18 cellular contexts compared by ENCODE assay signal in genomic region chr6:113694278-113695077, GRCh38.
A peak's percentile ranks its signal among the peaks of the same experiment; 100 is the strongest.
DNase-seq lines count a peak whose midpoint lies in the region; ATAC-seq, FAIRE-seq and TF ChIP-seq lines count a peak whose summit lies in the region.
"Had no signal": no experiment of that assay in that cellular context is flagged by ENCODE, and none has a peak within 500 bp of the region (broad histone marks: within the 10 kb centered on the region; RNA-seq: fewer than 3 reads in every experiment).

No MANE protein-coding gene starts in this region.

- FAIRE-seq in astrocyte (lab: Jason Lieb, UNC), result peak; percentile 92

- no peak for ATAC-seq in CD4-positive, alpha-beta T cell (ENCODE audit: poor library complexity)
- ATAC-seq in GM21390 (IDR thresholded peaks at IDR 0.05; ENCODE audit: unreplicated experiment), result no peak

- H3K9me3 ChIP-seq in HEK293 (ENCODE audit: control insufficient read depth, insufficient read depth, low read depth, low read length) (no peaks in the 10 kb centered on the region), astrocyte (ENCODE audit: insufficient read depth, low read depth, low read length) (no peaks in the 10 kb centered on the region), testis (no peaks in the 10 kb centered on the region)
- H3K9me3 ChIP-seq in CD4-positive, alpha-beta T cell (ENCODE audit: control insufficient read depth, low read length), result no peaks in the 10 kb centered on the region
- H3K9me3 ChIP-seq: transverse colon had no signal

- CTCF ChIA-PET in HEK293 (lab: Yijun Ruan, JAX), result no interaction called here
- CTCF ChIA-PET in CD4-positive, alpha-beta T cell (lab: Charles Lee), result no interaction called here

- peak overlapping the region; percentile 38 for H3K9ac ChIP-seq in astrocyte (ENCODE audit: low read length)
- H3K9ac ChIP-seq: parathyroid adenoma had no signal

- TF ChIP-seq POLR2A in testis (IDR thresholded peaks at IDR 0.05), result no peak

- no peak overlapping the region for H2AFZ ChIP-seq in ACC112 (ENCODE audit: low read length, unreplicated experiment)
- no peak overlapping the region for H2AFZ ChIP-seq in astrocyte (ENCODE audit: low read depth, low read length)
- H2AFZ ChIP-seq: parathyroid adenoma had no signal

- H3K4me2 ChIP-seq in astrocyte (ENCODE audit: low read length), result peak overlapping the region; percentile 55

- H3K4me3 ChIP-seq in ACC112 (ENCODE audit: low read depth, low read length), result no peak overlapping the region
- no peak overlapping the region for H3K4me3 ChIP-seq in HEK293 (ENCODE audit: low read depth, low read length)
- no peak overlapping the region for H3K4me3 ChIP-seq in astrocyte (ENCODE audit: insufficient read depth, low read depth, low read length)
- no peak overlapping the region for H3K4me3 ChIP-seq in testis
- H3K4me3 ChIP-seq: transverse colon had no signal

- H4K20me1 ChIP-seq in astrocyte (ENCODE audit: insufficient read depth, low read length), result no peaks in the 10 kb centered on the region

- H3K27me3 Mint-ChIP-seq in astrocyte (ENCODE audit: low read depth, unreplicated experiment), result no peaks in the 10 kb centered on the region
- H3K27me3 Mint-ChIP-seq in CD4-positive, alpha-beta T cell, result no peaks in the 10 kb centered on the region

- H3K36me3 ChIP-seq in ACC112 (ENCODE audit: insufficient read depth, low read length) (no peaks in the 10 kb centered on the region), HEK293 (ENCODE audit: control insufficient read depth in 2 of 2, insufficient read depth in 1 of 2, low read length in 2 of 2) (no peaks in the 10 kb centered on the region), astrocyte (ENCODE audit: insufficient read depth, low read length) (no peaks in the 10 kb centered on the region), testis (ENCODE audit: low read depth, missing control alignments) (no peaks in the 10 kb centered on the region)
- H3K36me3 ChIP-seq: transverse colon had no signal

- H3K4me3 Mint-ChIP-seq in astrocyte (ENCODE audit: unreplicated experiment), result no peak overlapping the region
- H3K4me3 Mint-ChIP-seq in CD4-positive, alpha-beta T cell, result no peak overlapping the region
- H3K4me3 Mint-ChIP-seq: mesothelial cell of epicardium had no signal

- H3K36me3 Mint-ChIP-seq in astrocyte (ENCODE audit: low read depth, unreplicated experiment), result no peaks in the 10 kb centered on the region
- H3K36me3 Mint-ChIP-seq in CD4-positive, alpha-beta T cell (ENCODE audit: low read depth), result no peaks in the 10 kb centered on the region
- H3K36me3 Mint-ChIP-seq: mesothelial cell of epicardium had no signal

- peak overlapping the region; percentile 48 for H3K27ac Mint-ChIP-seq in astrocyte (ENCODE audit: unreplicated experiment)
- H3K27ac Mint-ChIP-seq in CD4-positive, alpha-beta T cell, result no peak overlapping the region
- H3K27ac Mint-ChIP-seq: mesothelial cell of epicardium had no signal

- H3K79me2 ChIP-seq in ACC112 (ENCODE audit: control insufficient read depth, insufficient read depth, low read length, unreplicated experiment) (no peaks in the 10 kb centered on the region), astrocyte (ENCODE audit: insufficient read depth, low read length) (no peaks in the 10 kb centered on the region)
- H3K79me2 ChIP-seq: parathyroid adenoma had no signal

- no peak for TF ChIP-seq CTCF in HEK293 (tag by site-specific recombination; IDR thresholded peaks at IDR 0.05)
- no peak for TF ChIP-seq CTCF in astrocyte (IDR thresholded peaks at IDR 0.05; ENCODE audit: insufficient read depth, low read depth, low read length)
- TF ChIP-seq CTCF in testis (IDR thresholded peaks at IDR 0.05), result no peak
- TF ChIP-seq CTCF in CD4-positive, alpha-beta T cell (IDR thresholded peaks at IDR 0.05), result no peak

- H3K9me3 Mint-ChIP-seq in astrocyte (ENCODE audit: unreplicated experiment), result no peaks in the 10 kb centered on the region
- no peaks in the 10 kb centered on the region for H3K9me3 Mint-ChIP-seq in CD4-positive, alpha-beta T cell
- H3K9me3 Mint-ChIP-seq: mesothelial cell of epicardium had no signal

- H3K27ac ChIP-seq in ACC112 (ENCODE audit: low read depth, low read length), result peak overlapping the region; percentile 45; the same call in 1 of the 2 replicates
- H3K27ac ChIP-seq in HEK293 (ENCODE audit: extremely low read depth, low read depth, low read length), result no peak overlapping the region
- H3K27ac ChIP-seq in astrocyte (ENCODE audit: low read depth, low read length), result peak overlapping the region; percentile 74
- H3K27ac ChIP-seq in testis, result no peak overlapping the region
- no peak overlapping the region for H3K27ac ChIP-seq in CD4-positive, alpha-beta T cell (ENCODE audit: low read depth, low read length)
- H3K27ac ChIP-seq: parathyroid adenoma, transverse colon had no signal

- whole genome bisulfite sequencing in testis, 2 donors, result 83 to 85% methylated on average over 2 of the region's 2 CpGs

- H3K4me1 Mint-ChIP-seq in astrocyte (ENCODE audit: low read depth, unreplicated experiment), result peaks cover 29% of the 10 kb centered on the region
- H3K4me1 Mint-ChIP-seq in CD4-positive, alpha-beta T cell (ENCODE audit: low read depth), result no peaks in the 10 kb centered on the region

- H3K27me3 ChIP-seq in ACC112 (ENCODE audit: insufficient read depth, low read length), result no peaks in the 10 kb centered on the region
- peaks cover 7% of the 10 kb centered on the region for H3K27me3 ChIP-seq in astrocyte (ENCODE audit: insufficient read depth, low read length)
- H3K27me3 ChIP-seq in testis, result no peaks in the 10 kb centered on the region
- H3K27me3 ChIP-seq in CD4-positive, alpha-beta T cell (ENCODE audit: control insufficient read depth, insufficient read depth, low read length), result no peaks in the 10 kb centered on the region
- H3K27me3 ChIP-seq: transverse colon had no signal

- POLR2A ChIA-PET in HEK293 (lab: Yijun Ruan, JAX), result no interaction called here
- POLR2A ChIA-PET in CD4-positive, alpha-beta T cell (lab: Charles Lee), result no interaction called here

- DNase-seq in astrocyte (ENCODE audit: low read depth) (peak; percentile 81), glomerular visceral epithelial cell (ENCODE audit: extremely low spot score) (peak; percentile 47), SHP77 (lab: John Stamatoyannopoulos, UW) (no peak), testis (no peak)
- DNase-seq in CD4-positive, alpha-beta T cell, result no peak
- DNase-seq: activated CD4-positive, alpha-beta T cell treated with anti-CD3 and anti-CD28 coated beads, Interleukin-2, amount 50 U/mL, for 48 hours; activated naive CD4-positive, alpha-beta T cell; caudate nucleus; H7; NCI-H1092 treated with DMSO at 0.1 percent for 48 hours; NCI-H510A treated with DMSO at 0.1 percent for 48 hours; T1000; transverse colon had no signal

- intact Hi-C loops in testis (cut with DNase I; ENCODE audit: low total_unique reads), result no loop called here
- intact Hi-C loops in CD4-positive, alpha-beta T cell (cut with DNase I, micrococcal nuclease), result no loop called here

- peaks cover 36% of the 10 kb centered on the region for H3K4me1 ChIP-seq in ACC112 (ENCODE audit: control insufficient read depth, insufficient read depth, low read length, unreplicated experiment)
- no peaks in the 10 kb centered on the region; the same call in 1 of the 2 replicates for H3K4me1 ChIP-seq in HEK293 (ENCODE audit: control insufficient read depth, insufficient read depth, low read length)
- peaks cover 31% of the 10 kb centered on the region for H3K4me1 ChIP-seq in astrocyte (ENCODE audit: insufficient read depth, low read length)
- no peaks in the 10 kb centered on the region for H3K4me1 ChIP-seq in testis
- H3K4me1 ChIP-seq: parathyroid adenoma had no signal

TF ChIP-seq in HEK293, 187 proteins besides CTCF, POLR2A, EP300 and RAD21 (continues in another document):
- TF ChIP-seq SCRT2 (tag by site-specific recombination; IDR thresholded peaks at IDR 0.05), result 0 out of 2 replicates have a peak, but pooled peaks have one; percentile 9
- TF ChIP-seq PRDM10 (tag by site-specific recombination; IDR thresholded peaks at IDR 0.05), result peak; percentile 48; the same call in 1 of the 2 replicates
- TF ChIP-seq PRDM1 (tag by site-specific recombination; IDR thresholded peaks at IDR 0.05), result peak; percentile 44; the same call in 1 of the 2 replicates
- TF ChIP-seq ZBTB20 (tag by site-specific recombination; IDR thresholded peaks at IDR 0.05), result no peak
- TF ChIP-seq INSM2 (tag by site-specific recombination; IDR thresholded peaks at IDR 0.05), result peak; percentile 15; the same call in 1 of the 2 replicates

Comparison
In these comparisons a context has a peak if more than half of its experiments do, and no peak if none do; other contexts are left out.
1. H3K27ac ChIP-seq: peak in ACC112 (single experiment) and astrocyte (single experiment); none in HEK293 (single experiment), testis (0 of 2) and CD4-positive, alpha-beta T cell (single experiment).
2. DNase-seq: peak in astrocyte (single experiment) and glomerular visceral epithelial cell (single experiment); none in SHP77 (0 of 2), testis (single experiment) and CD4-positive, alpha-beta T cell (0 of 10).